ENCODE assay signal across 13 cellular contexts in genomic region chr11:116563028-116563712, GRCh38.
DNase-seq lines count a peak whose midpoint lies in the region; ATAC-seq, FAIRE-seq and TF ChIP-seq lines count a peak whose summit lies in the region.
"Had no signal": no experiment of that assay in that cellular context is flagged by ENCODE, and none has a peak within 500 bp of the region (broad histone marks: within the 10 kb centered on the region; RNA-seq: fewer than 3 reads in every experiment).

No MANE protein-coding gene starts in this region.

- H3K4me3 ChIP-seq in BE2C (ENCODE audit: low read depth, low read length): no peak overlapping the region
- H3K4me3 ChIP-seq: SJSA1 had no signal

- in situ Hi-C loops in T47D (cut with HindIII; ENCODE audit: low pct_unique_long_range_greater_than_20kb, low sequenced_read_pairs): no loop called here

- H3K9me3 ChIP-seq in BE2C: no peaks in the 10 kb centered on the region
- H3K9me3 ChIP-seq: SJSA1 had no signal

- no peak for FAIRE-seq in GM12891 (lab: Jason Lieb, UNC)

- no peaks in the 10 kb centered on the region for H3K27me3 ChIP-seq in BE2C
- H3K27me3 ChIP-seq: SJSA1 had no signal

- no peak for ATAC-seq in HG02588 (IDR thresholded peaks at IDR 0.05; ENCODE audit: unreplicated experiment)
- ATAC-seq: CD8-positive, alpha-beta T cell had no signal

- TF ChIP-seq CTCF in BE2C (IDR thresholded peaks at IDR 0.05; ENCODE audit: low read depth, low read length): no peak

- H3K4me1 ChIP-seq in BE2C: no peaks in the 10 kb centered on the region; the same call in 1 of the 2 replicates

- DNase-seq in BE2C (peak; percentile 59), LoVo (ENCODE audit: low spot score) (peak; percentile 48), T47D (ENCODE audit: low read depth in 1 of 2, low spot score in 1 of 2) (peak; percentile 27 to 29), medulla oblongata (ENCODE audit: extremely low spot score) (peak; percentile 69), GM12891 (ENCODE audit: insufficient read length, low spot score) (no peak), T-helper 9 cell (no peak), NCI-H2081 treated with DMSO at 0.1 percent for 48 hours (lab: John Stamatoyannopoulos, UW) (no peak)
- DNase-seq: CD8-positive, alpha-beta T cell; cortex of kidney; immature natural killer cell; stimulated activated CD4-positive, alpha-beta T cell treated with anti-CD3 and anti-CD28 coated beads, Interleukin-12 subunit alpha, Interleukin-12 subunit beta, amount 100 ng/mL, for 4 hours had no signal

- H3K36me3 ChIP-seq in BE2C: no peaks in the 10 kb centered on the region
- H3K36me3 ChIP-seq: SJSA1 had no signal

- TF ChIP-seq POLR2A in GM12891 (IDR thresholded peaks at IDR 0.05; ENCODE audit: low read depth, low read length): no peak

TF ChIP-seq in GM12891, 5 proteins besides CTCF, POLR2A, EP300 and RAD21:
- no peak for TF ChIP-seq TAF1 (IDR thresholded peaks at IDR 0.05; ENCODE audit: low read depth, low read length)
- TF ChIP-seq POLR2AphosphoS5 (IDR thresholded peaks at IDR 0.05; ENCODE audit: low read depth, low read length): no peak
- TF ChIP-seq SPI1 (IDR thresholded peaks at IDR 0.05; ENCODE audit: low read depth, low read length): no peak
- TF ChIP-seq POU2F2 (IDR thresholded peaks at IDR 0.05; ENCODE audit: low read depth, low read length): no peak
- TF ChIP-seq PAX5 (IDR thresholded peaks at IDR 0.05; ENCODE audit: insufficient read depth, low read length, severe bottlenecking): no peak

Comparison
In these comparisons a context has a peak if more than half of its experiments do, and no peak if none do; other contexts are left out.
1. DNase-seq: peak in BE2C (single experiment), LoVo (single experiment), T47D (2 of 2) and medulla oblongata (single experiment); none in GM12891 (single experiment), T-helper 9 cell (single experiment) and NCI-H2081 treated with DMSO at 0.1 percent for 48 hours (single experiment).